ENCODE assay signal across 25 cellular contexts in the genomic region with DNA sequence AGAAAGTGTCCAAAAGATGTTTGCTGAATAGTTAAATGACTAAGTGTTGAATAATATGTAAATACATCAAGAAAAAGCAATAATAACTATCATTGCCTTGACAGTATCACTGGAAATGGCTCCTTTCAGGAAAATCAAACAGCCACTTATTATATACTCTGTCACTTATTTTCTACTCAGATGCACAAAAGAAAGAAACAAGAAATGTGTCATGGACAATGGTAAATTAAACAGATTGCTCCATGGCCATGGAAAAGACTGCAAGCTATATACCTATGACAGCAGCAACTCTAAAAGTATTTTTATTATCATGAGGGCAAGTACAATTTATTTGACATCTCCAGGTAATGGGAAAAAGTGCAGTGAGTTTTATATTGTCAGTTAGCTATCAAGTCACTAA. TPM values are rescaled to one million over a fixed set of nuclear protein-coding genes. Genes with fewer than 3 reads are reported as not detected.
"Had no signal": no experiment of that assay in that cellular context is flagged by ENCODE, and none has a peak within 500 bp of the region (broad histone marks: within the 10 kb centered on the region; RNA-seq: fewer than 3 reads in every experiment).

No MANE protein-coding gene starts in this region.

- H3K4me3 Mint-ChIP-seq: dendritic cell treated with granulocyte-macrophage colony-stimulating factor and Interleukin-4, amounts not matched to agents 40 ng/mL and 50 ng/mL, for 4 days; effector memory CD8-positive, alpha-beta T cell; endodermal cell had no signal

- H3K4me3 ChIP-seq: colonic mucosa, coronary artery, dorsolateral prefrontal cortex, esophagus muscularis mucosa, esophagus squamous epithelium, gastrocnemius medialis, gastroesophageal sphincter, heart left ventricle, heart right ventricle had no signal

- H3K4me1 Mint-ChIP-seq: endodermal cell had no signal

- H3K27ac Mint-ChIP-seq: dendritic cell treated with granulocyte-macrophage colony-stimulating factor and Interleukin-4, amounts not matched to agents 40 ng/mL and 50 ng/mL, for 4 days; effector memory CD8-positive, alpha-beta T cell; endodermal cell had no signal

- DNase-seq: colonic mucosa; cortex of kidney; dermis blood vessel endothelial cell; dorsolateral prefrontal cortex; effector CD4-positive, alpha-beta T cell; effector CD8-positive, alpha-beta T cell; effector memory CD4-positive, alpha-beta T cell; effector memory CD8-positive, alpha-beta T cell; endodermal cell; erythroblast; esophagus squamous epithelium; foreskin fibroblast; foreskin keratinocyte; foreskin melanocyte; gastrocnemius medialis; glutamatergic neuron; head of caudate nucleus; heart left ventricle; heart right ventricle had no signal

- H3K36me3 ChIP-seq: colonic mucosa, esophagus muscularis mucosa, esophagus squamous epithelium, gastrocnemius medialis, gastroesophageal sphincter, heart left ventricle, heart right ventricle had no signal

- ATAC-seq: effector memory CD8-positive, alpha-beta T cell; esophagus mucosa; foreskin keratinocyte; gastrocnemius medialis; gastroesophageal sphincter; heart left ventricle; heart right ventricle had no signal

- H3K27me3 ChIP-seq: colonic mucosa, dorsolateral prefrontal cortex, esophagus muscularis mucosa, esophagus squamous epithelium, foreskin keratinocyte, gastrocnemius medialis, gastroesophageal sphincter, heart left ventricle, heart right ventricle had no signal

- H3K9me3 ChIP-seq: colonic mucosa, esophagus squamous epithelium, gastrocnemius medialis, heart left ventricle, heart right ventricle had no signal

- H3K27ac ChIP-seq: colonic mucosa, coronary artery, dorsolateral prefrontal cortex, epithelial cell of prostate, esophagus muscularis mucosa, esophagus squamous epithelium, foreskin keratinocyte, gastrocnemius medialis, gastroesophageal sphincter, heart left ventricle, heart right ventricle had no signal

- H3K27me3 Mint-ChIP-seq: dendritic cell treated with granulocyte-macrophage colony-stimulating factor and Interleukin-4, amounts not matched to agents 40 ng/mL and 50 ng/mL, for 4 days; effector memory CD8-positive, alpha-beta T cell had no signal

- H3K9me3 Mint-ChIP-seq: endodermal cell had no signal

RNA-seq across cellular contexts. Expression of a gene that starts 52.9 kb away (rescaled TPM):
- total RNA-seq: foreskin keratinocyte had no signal
- polyA plus RNA-seq: foreskin keratinocyte had no signal
